Comparison of ENCODE assay signal across 8 cellular contexts in the genomic region with DNA sequence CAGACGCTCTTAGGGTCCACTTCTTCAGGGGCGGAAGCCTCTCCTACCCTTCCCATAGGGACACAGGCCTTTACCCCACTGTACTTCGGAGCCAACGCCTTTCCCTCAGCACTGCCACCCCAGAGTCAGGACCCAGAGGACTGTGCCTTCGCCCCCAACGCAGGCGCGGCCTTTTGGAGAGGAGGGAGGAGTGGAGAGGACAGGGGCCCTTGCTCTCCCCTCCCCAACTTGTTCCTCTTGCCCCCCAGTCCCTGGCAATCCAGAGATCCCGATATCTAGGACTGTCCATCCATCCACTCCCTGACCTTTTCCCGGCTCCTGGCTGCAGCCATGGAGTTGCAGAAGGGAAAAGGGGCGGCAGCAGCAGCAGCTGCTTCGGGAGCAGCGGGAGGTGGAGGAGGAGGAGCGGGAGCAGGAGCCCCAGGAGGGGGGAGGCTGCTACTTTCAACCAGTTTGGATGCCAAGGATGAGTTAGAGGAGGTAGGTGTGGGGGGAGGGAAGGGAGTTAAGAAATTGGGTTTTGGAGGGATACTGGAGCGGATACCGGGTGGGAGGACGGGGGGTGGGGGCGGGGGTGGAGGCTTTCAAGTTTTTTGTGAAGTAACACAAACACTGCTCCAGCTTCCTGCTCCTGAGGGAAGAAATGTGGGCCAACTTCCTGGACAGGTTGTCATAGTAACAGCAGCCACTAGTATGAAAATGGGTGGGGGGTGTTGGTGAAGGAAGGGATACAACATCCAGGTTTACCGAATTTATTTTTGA. TPM values are rescaled to one million over a fixed set of nuclear protein-coding genes. Genes with fewer than 3 reads are reported as not detected.
DNase-seq lines count a peak whose midpoint lies in the region; ATAC-seq and TF ChIP-seq lines count a peak whose summit lies in the region.

No MANE protein-coding gene starts in this region.

- intact Hi-C loops in activated T-helper 1 cell treated with anti-CD3 and anti-CD28 coated beads, Interleukin-12 subunit alpha, Interleukin-12 subunit beta, Interleukin-2, Interleukin-4 antibody, amounts not matched to agents 30 ng/mL and 10 ng/mL and 1 ng/mL, durations not matched to agents 14 hours and 24 hours and 36 hours (cut with micrococcal nuclease), result loop anchor here (2.0 to 10.0 kb wide), 4 partner anchors 20 to 496 kb away; partner anchors contain the start of genes CRTC2, JTB and UBAP2L

- H3K4me2 ChIP-seq in neuronal stem cell (ENCODE audit: insufficient read depth, low read length, poor library complexity, severe bottlenecking), result peak overlapping the region; percentile 79

- no peaks in the 10 kb centered on the region for H3K27me3 ChIP-seq in neuronal stem cell (ENCODE audit: control insufficient read depth in 3 of 3, insufficient read depth in 3 of 3, low read depth in 1 of 3, low read length in 3 of 3)
- no peaks in the 10 kb centered on the region for H3K27me3 ChIP-seq in tibial nerve

- TF ChIP-seq POLR2A in GM18505 (IDR thresholded peaks at IDR 0.05; ENCODE audit: borderline replicate concordance, extremely low read depth, insufficient read depth, insufficient read length) (peak; percentile 8), tibial nerve (IDR thresholded peaks at IDR 0.05) (no peak)

- H2BK5ac ChIP-seq in neuronal stem cell (ENCODE audit: low read length), result peak overlapping the region; percentile 45

- H2BK15ac ChIP-seq in neuronal stem cell (ENCODE audit: low read length), result peak overlapping the region; percentile 63

- peaks cover 10% of the 10 kb centered on the region for H3K36me3 Mint-ChIP-seq in activated T-helper 1 cell treated with anti-CD3 and anti-CD28 coated beads, Interleukin-12 subunit alpha, Interleukin-12 subunit beta, Interleukin-2, Interleukin-4 antibody, amounts not matched to agents 30 ng/mL and 10 ng/mL and 1 ng/mL, durations not matched to agents 14 hours and 24 hours and 36 hours (ENCODE audit: low read depth)

- peak overlapping the region; percentile 95 for H3K9ac ChIP-seq in neuronal stem cell (ENCODE audit: low read depth, low read length, poor library complexity)

- H3K4me1 Mint-ChIP-seq in activated T-helper 1 cell treated with anti-CD3 and anti-CD28 coated beads, Interleukin-12 subunit alpha, Interleukin-12 subunit beta, Interleukin-2, Interleukin-4 antibody, amounts not matched to agents 30 ng/mL and 10 ng/mL and 1 ng/mL, durations not matched to agents 14 hours and 24 hours and 36 hours (ENCODE audit: low read depth), result peaks cover 35% of the 10 kb centered on the region

- DNase-seq in A172 (ENCODE audit: low spot score) (peak; percentile 42), NCI-H748 treated with DMSO at 0.1 percent for 48 hours (lab: John Stamatoyannopoulos, UW) (peak; percentile 30), fibroblast of pulmonary artery (ENCODE audit: low read depth) (peak; percentile 72), neuronal stem cell (ENCODE audit: low spot score) (no peak), tibial nerve (ENCODE audit: low spot score in 2 of 2) (peak in 1 of 2 donors; percentile 38)
- no peak for DNase-seq in activated T-helper 1 cell treated with anti-CD3 and anti-CD28 coated beads, Interleukin-12 subunit alpha, Interleukin-12 subunit beta, Interleukin-2, Interleukin-4 antibody, amounts not matched to agents 30 ng/mL and 10 ng/mL and 1 ng/mL, durations not matched to agents 14 hours and 24 hours and 36 hours (ENCODE audit: low spot score)

- no peak for ATAC-seq in GM18505 (IDR thresholded peaks at IDR 0.05; ENCODE audit: unreplicated experiment)
- no peak for ATAC-seq in HG03432 (IDR thresholded peaks at IDR 0.05; ENCODE audit: unreplicated experiment)

- no peak overlapping the region for H2BK12ac ChIP-seq in neuronal stem cell (ENCODE audit: low read length)

- H3K14ac ChIP-seq in neuronal stem cell (ENCODE audit: low read length), result no peak overlapping the region

- no CpG with 5 or more reads among the region's 19 CpGs for WGBS in neuronal stem cell (ENCODE audit: extremely low coverage in 2 of 2, insufficient read length in 2 of 2, insufficient replicate concordance in 1 of 2), 2 donors
- 0 to 2% methylated on average over 18 to 19 of the region's 19 CpGs for WGBS in tibial nerve, 2 donors

- no peak for TF ChIP-seq EP300 in tibial nerve (IDR thresholded peaks at IDR 0.05)

- no peaks in the 10 kb centered on the region for H3K9me3 Mint-ChIP-seq in activated T-helper 1 cell treated with anti-CD3 and anti-CD28 coated beads, Interleukin-12 subunit alpha, Interleukin-12 subunit beta, Interleukin-2, Interleukin-4 antibody, amounts not matched to agents 30 ng/mL and 10 ng/mL and 1 ng/mL, durations not matched to agents 14 hours and 24 hours and 36 hours

- H2AK5ac ChIP-seq in neuronal stem cell (ENCODE audit: low read depth, low read length), result peak overlapping the region; percentile 79

- no peak overlapping the region for H3K4ac ChIP-seq in neuronal stem cell (ENCODE audit: low read length)

- H4K91ac ChIP-seq in neuronal stem cell (ENCODE audit: low read depth, low read length, poor library complexity), result no peak overlapping the region

- peaks cover 5% of the 10 kb centered on the region for H3K79me1 ChIP-seq in neuronal stem cell (ENCODE audit: low read depth, low read length)

- H3K27ac ChIP-seq in neuronal stem cell (replicated peaks; ENCODE audit: low read length) (peak overlapping the region; percentile 78), tibial nerve (peak overlapping the region; percentile 87 to 99 (median 97))

- peaks cover 3 to 18% of the 10 kb centered on the region in 2 donors for H3K4me1 ChIP-seq in neuronal stem cell (ENCODE audit: control insufficient read depth in 2 of 2, insufficient read depth in 1 of 2, low read depth in 1 of 2, low read length in 2 of 2)
- peaks cover 0 to 34% (median 10%) of the 10 kb centered on the region in 4 donors for H3K4me1 ChIP-seq in tibial nerve

- no peak overlapping the region for H2BK120ac ChIP-seq in neuronal stem cell (ENCODE audit: low read depth, low read length)

- H3K18ac ChIP-seq in neuronal stem cell (ENCODE audit: low read length), result peak overlapping the region; percentile 94

- H2AFZ ChIP-seq in neuronal stem cell (ENCODE audit: low read length), result peak overlapping the region; percentile 76

- peak overlapping the region; percentile 65 for H3K4me3 ChIP-seq in fibroblast of pulmonary artery (replicated peaks; ENCODE audit: low read depth, low read length)
- H3K4me3 ChIP-seq in neuronal stem cell (ENCODE audit: low read length in 2 of 2), result peak overlapping the region; percentile 84 to 87
- H3K4me3 ChIP-seq in tibial nerve, result peak overlapping the region; percentile 63 to 95 (median 82)

- H3K23ac ChIP-seq in neuronal stem cell (ENCODE audit: low read depth, low read length, poor library complexity), result peak overlapping the region; percentile 83

- H3K36me3 ChIP-seq in neuronal stem cell (replicated peaks in 1 of 2; ENCODE audit: control insufficient read depth in 2 of 2, insufficient read depth in 2 of 2, low read length in 2 of 2) (peaks cover 0 to 22% of the 10 kb centered on the region in 2 donors), tibial nerve (peaks cover 0 to 4% (median 0%) of the 10 kb centered on the region in 3 donors)

- H3K9me3 ChIP-seq in neuronal stem cell (replicated peaks in 1 of 2; ENCODE audit: control insufficient read depth in 2 of 2, insufficient read depth in 1 of 2, low read depth in 1 of 2, low read length in 2 of 2) (no peaks in the 10 kb centered on the region), tibial nerve (no peaks in the 10 kb centered on the region)

- H4K8ac ChIP-seq in neuronal stem cell (ENCODE audit: low read depth, low read length), result peak overlapping the region; percentile 70

- TF ChIP-seq CTCF in fibroblast of pulmonary artery (IDR thresholded peaks at IDR 0.05; ENCODE audit: low read length, missing control alignments) (no peak), tibial nerve (IDR thresholded peaks at IDR 0.05) (peak in 1 of 5 experiments; percentile 4)

- peak overlapping the region; percentile 90 for H3K4me3 Mint-ChIP-seq in activated T-helper 1 cell treated with anti-CD3 and anti-CD28 coated beads, Interleukin-12 subunit alpha, Interleukin-12 subunit beta, Interleukin-2, Interleukin-4 antibody, amounts not matched to agents 30 ng/mL and 10 ng/mL and 1 ng/mL, durations not matched to agents 14 hours and 24 hours and 36 hours

- H3K27me3 Mint-ChIP-seq in activated T-helper 1 cell treated with anti-CD3 and anti-CD28 coated beads, Interleukin-12 subunit alpha, Interleukin-12 subunit beta, Interleukin-2, Interleukin-4 antibody, amounts not matched to agents 30 ng/mL and 10 ng/mL and 1 ng/mL, durations not matched to agents 14 hours and 24 hours and 36 hours (ENCODE audit: insufficient read depth), result no peaks in the 10 kb centered on the region

- peak overlapping the region; percentile 91 for H3K27ac Mint-ChIP-seq in activated T-helper 1 cell treated with anti-CD3 and anti-CD28 coated beads, Interleukin-12 subunit alpha, Interleukin-12 subunit beta, Interleukin-2, Interleukin-4 antibody, amounts not matched to agents 30 ng/mL and 10 ng/mL and 1 ng/mL, durations not matched to agents 14 hours and 24 hours and 36 hours

RNA-seq across cellular contexts. Expression of gene INTS3, which starts 0.6 kb away (rescaled TPM):
- total RNA-seq in A172 (2014; rRNA removed; shearing (Covaris generic)), result 43.6 and 44.7 TPM in 2 replicates
- total RNA-seq in activated T-helper 1 cell treated with anti-CD3 and anti-CD28 coated beads, Interleukin-12 subunit alpha, Interleukin-12 subunit beta, Interleukin-2, Interleukin-4 antibody, amounts not matched to agents 30 ng/mL and 10 ng/mL and 1 ng/mL, durations not matched to agents 14 hours and 24 hours and 36 hours, result 57.0 and 57.3 TPM in 2 replicates
- polyA plus RNA-seq in neuronal stem cell (2013, experiment 1 of 2), result 24.8 TPM
- 24.2 TPM for polyA plus RNA-seq in neuronal stem cell (2013, experiment 2 of 2)
- total RNA-seq in tibial nerve, result 10 to 100 TPM; 66.6 to 79.5 (median 71.3) TPM

RNA-seq across cellular contexts. Expression of gene SLC27A3, which starts 46.7 kb away (rescaled TPM):
- total RNA-seq in A172 (2014; rRNA removed; shearing (Covaris generic)), result 1.8 and 2.2 TPM in 2 replicates
- 10.8 and 11.1 TPM in 2 replicates for total RNA-seq in activated T-helper 1 cell treated with anti-CD3 and anti-CD28 coated beads, Interleukin-12 subunit alpha, Interleukin-12 subunit beta, Interleukin-2, Interleukin-4 antibody, amounts not matched to agents 30 ng/mL and 10 ng/mL and 1 ng/mL, durations not matched to agents 14 hours and 24 hours and 36 hours
- 7.5 TPM for polyA plus RNA-seq in neuronal stem cell (2013, experiment 1 of 2)
- 7.2 TPM for polyA plus RNA-seq in neuronal stem cell (2013, experiment 2 of 2)
- total RNA-seq in tibial nerve, result 10 to 100 TPM; 38.5 to 89.4 (median 59.2) TPM

RNA-seq across cellular contexts. Expression of gene NPR1, which starts 50.0 kb away (rescaled TPM):
- total RNA-seq in A172 (2014; rRNA removed; shearing (Covaris generic)), result 0.16 and 1.4 TPM in 2 replicates
- total RNA-seq in activated T-helper 1 cell treated with anti-CD3 and anti-CD28 coated beads, Interleukin-12 subunit alpha, Interleukin-12 subunit beta, Interleukin-2, Interleukin-4 antibody, amounts not matched to agents 30 ng/mL and 10 ng/mL and 1 ng/mL, durations not matched to agents 14 hours and 24 hours and 36 hours, result 0.05 and 0.07 TPM in 2 replicates
- polyA plus RNA-seq in neuronal stem cell (2013, experiment 1 of 2), result 0.74 TPM
- 0.76 TPM for polyA plus RNA-seq in neuronal stem cell (2013, experiment 2 of 2)
- 10 to 100 TPM; 36.9 to 87.5 (median 58.4) TPM for total RNA-seq in tibial nerve

RNA-seq across cellular contexts. Expression of gene ILF2, which starts 57.7 kb away (rescaled TPM):
- total RNA-seq in A172 (2014; rRNA removed; shearing (Covaris generic)), result 578 and 601 TPM in 2 replicates
- total RNA-seq in activated T-helper 1 cell treated with anti-CD3 and anti-CD28 coated beads, Interleukin-12 subunit alpha, Interleukin-12 subunit beta, Interleukin-2, Interleukin-4 antibody, amounts not matched to agents 30 ng/mL and 10 ng/mL and 1 ng/mL, durations not matched to agents 14 hours and 24 hours and 36 hours, result 354 and 366 TPM in 2 replicates
- polyA plus RNA-seq in neuronal stem cell (2013, experiment 1 of 2), result 342 TPM
- polyA plus RNA-seq in neuronal stem cell (2013, experiment 2 of 2), result 328 TPM
- total RNA-seq in tibial nerve, result 100 to 1,000 TPM in 1 of 4 donors, 10 to 100 TPM in 3; 62.8 to 102 (median 76.7) TPM

Comparison
In these comparisons a context has a peak if more than half of its experiments do, and no peak if none do; other contexts are left out.
1. DNase-seq: peak in A172 (single experiment), NCI-H748 treated with DMSO at 0.1 percent for 48 hours (single experiment) and fibroblast of pulmonary artery (single experiment); none in activated T-helper 1 cell treated with anti-CD3 and anti-CD28 coated beads, Interleukin-12 subunit alpha, Interleukin-12 subunit beta, Interleukin-2, Interleukin-4 antibody, amounts not matched to agents 30 ng/mL and 10 ng/mL and 1 ng/mL, durations not matched to agents 14 hours and 24 hours and 36 hours (single experiment) and neuronal stem cell (single experiment).
2. RNA of gene NPR1, which starts 50.0 kb away (total RNA-seq): 36.9 to 87.5 TPM in tibial nerve; 0.16 to 1.4 TPM in A172 and 0.05 to 0.07 TPM in activated T-helper 1 cell treated with anti-CD3 and anti-CD28 coated beads, Interleukin-12 subunit alpha, Interleukin-12 subunit beta, Interleukin-2, Interleukin-4 antibody, amounts not matched to agents 30 ng/mL and 10 ng/mL and 1 ng/mL, durations not matched to agents 14 hours and 24 hours and 36 hours; every median in the first group is over 10 times any median in the second.
3. Peak in every context shown above with its lines, with median percentiles within 50 percentile points of each other: H3K4me3 ChIP-seq.